In genomic region chr2:26075173-26075572, GRCh38 we compare ENCODE assay signal across 25 cellular contexts. TPM values are rescaled to one million over a fixed set of nuclear protein-coding genes. Genes with fewer than 3 reads are reported as not detected.
A peak's percentile ranks its signal among the peaks of the same experiment; 100 is the strongest.
DNase-seq lines count a peak whose midpoint lies in the region; ATAC-seq, FAIRE-seq and TF ChIP-seq lines count a peak whose summit lies in the region.
"Had no signal": no experiment of that assay in that cellular context is flagged by ENCODE, and none has a peak within 500 bp of the region (broad histone marks: within the 10 kb centered on the region; RNA-seq: fewer than 3 reads in every experiment).

No MANE protein-coding gene starts in this region.

- H3K36me3 Mint-ChIP-seq in progenitor cell of endocrine pancreas (ENCODE audit: insufficient read depth), result peaks cover 12% of the 10 kb centered on the region

- H3K79me2 ChIP-seq in SK-N-SH (ENCODE audit: insufficient read depth), result peaks cover 100% of the 10 kb centered on the region

- H3K27ac ChIP-seq in RWPE2 (ENCODE audit: poor library complexity, severe bottlenecking), result peak overlapping the region; percentile 17
- H3K27ac ChIP-seq in iPS-18a (ENCODE audit: low read length), result no peak overlapping the region
- no peak overlapping the region for H3K27ac ChIP-seq in SK-N-SH (ENCODE audit: low read depth in 2 of 2, low read length in 1 of 2)
- H3K27ac ChIP-seq: BLaER1, epithelial cell of prostate, lower lobe of right lung, right lobe of liver, SJSA1, suprapubic skin had no signal

- peaks cover 85% of the 10 kb centered on the region for H4K20me1 ChIP-seq in SK-N-SH (ENCODE audit: insufficient read depth)

- peak overlapping the region; percentile 91 for H3K27ac Mint-ChIP-seq in progenitor cell of endocrine pancreas
- H3K27ac Mint-ChIP-seq: activated CD8-positive, alpha-beta T cell treated with anti-CD3 and anti-CD28 coated beads, Interleukin-2, amount 10 ng/mL, durations not matched to agents 7 days and 5 days had no signal

- no peak overlapping the region for H2AFZ ChIP-seq in SK-N-SH (ENCODE audit: low read depth)

- ATAC-seq in RWPE2 (ENCODE audit: low read depth), result no peak
- no peak for ATAC-seq in left colon
- ATAC-seq: activated CD8-positive, alpha-beta T cell treated with anti-CD3 and anti-CD28 coated beads, Interleukin-2, amount 10 ng/mL, durations not matched to agents 7 days and 5 days had no signal

- H3K27me3 ChIP-seq in RWPE2 (ENCODE audit: insufficient read depth, poor library complexity, severe bottlenecking) (no peaks in the 10 kb centered on the region), iPS-18a (ENCODE audit: control insufficient read depth, insufficient read depth, low read length) (no peaks in the 10 kb centered on the region), SK-N-SH (ENCODE audit: insufficient read depth) (no peaks in the 10 kb centered on the region)
- H3K27me3 ChIP-seq: BLaER1, right lobe of liver, SJSA1, suprapubic skin had no signal

- TF ChIP-seq POLR2A in GM12891 (IDR thresholded peaks at IDR 0.05; ENCODE audit: low read depth, low read length), result no peak

- no peak overlapping the region for H3K4me3 Mint-ChIP-seq in progenitor cell of endocrine pancreas (ENCODE audit: low read depth)
- H3K4me3 Mint-ChIP-seq: activated CD8-positive, alpha-beta T cell treated with anti-CD3 and anti-CD28 coated beads, Interleukin-2, amount 10 ng/mL, durations not matched to agents 7 days and 5 days had no signal

- H3K4me2 ChIP-seq in SK-N-SH, result no peak overlapping the region
- H3K4me2 ChIP-seq: BLaER1 had no signal

- no peak for DNase-seq in GM12891 (ENCODE audit: insufficient read length, low spot score)
- no peak for DNase-seq in RWPE2 (ENCODE audit: low spot score)
- DNase-seq in progenitor cell of endocrine pancreas (ENCODE audit: low spot score, unreplicated experiment), result no peak
- DNase-seq in left colon, result no peak
- no peak for DNase-seq in effector CD8-positive, alpha-beta T cell (lab: John Stamatoyannopoulos, UW)
- no peak for DNase-seq in SK-N-SH
- DNase-seq: activated CD8-positive, alpha-beta T cell treated with anti-CD3 and anti-CD28 coated beads, Interleukin-2, amount 10 ng/mL, durations not matched to agents 7 days and 5 days; activated gamma-delta T cell treated with Interleukin-2 at 50 U/mL for 16 hours; cerebellar nuclear complex; glutamatergic neuron; KG1; kidney glomerular epithelial cell; lower lobe of right lung; MM.1S; NCI-H2081 treated with DMSO at 0.1 percent for 48 hours; NCI-H345; right lobe of liver; stimulated activated CD4-positive, alpha-beta T cell treated with anti-CD3 and anti-CD28 coated beads, Interleukin-4, amount 100 ng/mL, for 4 hours; stimulated activated naive CD4-positive, alpha-beta T cell; T-helper 1 cell had no signal

- POLR2A ChIA-PET in SK-N-SH (lab: Yijun Ruan, JAX), result no interaction called here

- H3F3A ChIP-seq in SK-N-SH (replicated peaks; ENCODE audit: insufficient read depth), result peaks cover 7% of the 10 kb centered on the region

- CTCF ChIA-PET in SK-N-SH (lab: Yijun Ruan, JAX), result interaction anchor here (0.5 to 8.5 kb wide), 6 partner anchors 12 to 671 kb away, joined by 3 to 65 read pairs (median 4); no protein-coding TSS in a partner anchor

- peaks cover 5% of the 10 kb centered on the region for H3K9me3 ChIP-seq in RWPE2 (ENCODE audit: severe bottlenecking)
- no peaks in the 10 kb centered on the region for H3K9me3 ChIP-seq in iPS-18a (ENCODE audit: control insufficient read depth, low read depth, low read length)
- no peaks in the 10 kb centered on the region for H3K9me3 ChIP-seq in SK-N-SH
- H3K9me3 ChIP-seq: lower lobe of right lung, right lobe of liver, SJSA1, suprapubic skin had no signal

- no peaks in the 10 kb centered on the region for H3K27me3 Mint-ChIP-seq in progenitor cell of endocrine pancreas

- intact Hi-C loops in left colon (cut with DNase I, micrococcal nuclease), result no loop called here

- TF ChIP-seq RAD21 in SK-N-SH (IDR thresholded peaks at IDR 0.05; ENCODE audit: low read length), result no peak

- WGBS in SK-N-SH (ENCODE audit: low lambda C conversion rate), result 98% methylated on average over 1 of the region's 1 CpG

- H3K4me3 ChIP-seq in RWPE2 (ENCODE audit: severe bottlenecking), result no peak overlapping the region
- no peak overlapping the region for H3K4me3 ChIP-seq in iPS-18a (ENCODE audit: low read length)
- H3K4me3 ChIP-seq in SK-N-SH (ENCODE audit: low read depth in 2 of 2, low read length in 1 of 2), result no peak overlapping the region
- H3K4me3 ChIP-seq: BLaER1, lower lobe of right lung, right lobe of liver, SJSA1, suprapubic skin had no signal

- peaks cover 34% of the 10 kb centered on the region for H3K4me1 Mint-ChIP-seq in progenitor cell of endocrine pancreas (ENCODE audit: low read depth)

- H3K4me1 ChIP-seq in RWPE2 (ENCODE audit: insufficient read depth, poor library complexity, severe bottlenecking) (peaks cover 39% of the 10 kb centered on the region), iPS-18a (ENCODE audit: control insufficient read depth, low read depth, low read length) (peaks cover 23% of the 10 kb centered on the region), SK-N-SH (ENCODE audit: control insufficient read depth in 1 of 2, insufficient read depth in 2 of 2, low read depth in 1 of 2, low read length in 1 of 2) (peaks cover 3 to 5% of the 10 kb centered on the region in 2 experiments; a peak in 3 of 4 replicates)

- H3K36me3 ChIP-seq in RWPE2 (ENCODE audit: low read depth) (peaks cover 20% of the 10 kb centered on the region), iPS-18a (ENCODE audit: control insufficient read depth, low read depth, low read length) (no peaks in the 10 kb centered on the region), SK-N-SH (replicated peaks in 1 of 2; ENCODE audit: control insufficient read depth in 1 of 2, insufficient read depth in 2 of 2, low read length in 1 of 2) (peaks cover 0 to 9% of the 10 kb centered on the region in 2 experiments)
- H3K36me3 ChIP-seq: lower lobe of right lung, right lobe of liver, suprapubic skin had no signal

- peaks cover 9% of the 10 kb centered on the region for H3K9me3 Mint-ChIP-seq in progenitor cell of endocrine pancreas (ENCODE audit: low read depth)

- TF ChIP-seq EP300 in SK-N-SH (IDR thresholded peaks at IDR 0.05; ENCODE audit: borderline replicate concordance in 1 of 2, low read depth in 1 of 2, low read length in 1 of 2), result no peak

- H3K9ac ChIP-seq in iPS-18a (ENCODE audit: low read length) (peak overlapping the region; percentile 25), SK-N-SH (no peak overlapping the region)
- H3K9ac ChIP-seq: BLaER1 had no signal

- no peaks in the 10 kb centered on the region for H3K9me2 ChIP-seq in SK-N-SH

- TF ChIP-seq CTCF in RWPE2 (IDR thresholded peaks at IDR 0.05; ENCODE audit: poor library complexity, severe bottlenecking) (no peak), progenitor cell of endocrine pancreas (IDR thresholded peaks at IDR 0.05; ENCODE audit: unreplicated experiment) (peak; percentile 7), SK-N-SH (IDR thresholded peaks at IDR 0.05) (no peak)

- FAIRE-seq in GM12891 (lab: Jason Lieb, UNC), result peak; percentile 40

TF ChIP-seq in GM12891, 5 proteins besides CTCF, POLR2A, EP300 and RAD21:
- no peak for TF ChIP-seq SPI1 (IDR thresholded peaks at IDR 0.05; ENCODE audit: low read depth, low read length)
- no peak for TF ChIP-seq TAF1 (IDR thresholded peaks at IDR 0.05; ENCODE audit: low read depth, low read length)
- no peak for TF ChIP-seq POU2F2 (IDR thresholded peaks at IDR 0.05; ENCODE audit: low read depth, low read length)
- TF ChIP-seq PAX5 (IDR thresholded peaks at IDR 0.05; ENCODE audit: insufficient read depth, low read length, severe bottlenecking), result no peak
- no peak for TF ChIP-seq POLR2AphosphoS5 (IDR thresholded peaks at IDR 0.05; ENCODE audit: low read depth, low read length)

TF ChIP-seq in SK-N-SH, 30 proteins besides CTCF, POLR2A, EP300 and RAD21 (continues in another document):
- TF ChIP-seq FOXJ3 (CRISPR knock-in tag; IDR thresholded peaks at IDR 0.05) (no peak), MEF2A (IDR thresholded peaks at IDR 0.05; ENCODE audit: borderline replicate concordance, low read depth) (no peak), RXRA (IDR thresholded peaks at IDR 0.05; ENCODE audit: borderline replicate concordance, low read depth) (no peak), GATA2 (CRISPR knock-in tag; IDR thresholded peaks at IDR 0.05) (no peak), TCF12 (IDR thresholded peaks at IDR 0.05) (no peak), USF1 (IDR thresholded peaks at IDR 0.05; ENCODE audit: borderline replicate concordance, low read depth) (no peak), IRF3 (IDR thresholded peaks at IDR 0.05; ENCODE audit: low read depth, low read length) (no peak), SMC3 (IDR thresholded peaks at IDR 0.05; ENCODE audit: low read depth, low read length) (no peak), RCOR1 (IDR thresholded peaks at IDR 0.05; ENCODE audit: low read length) (no peak), EZH2phosphoT487 (IDR thresholded peaks at IDR 0.05; ENCODE audit: borderline replicate concordance, low read depth) (no peak), SIN3A (IDR thresholded peaks at IDR 0.05; ENCODE audit: borderline replicate concordance, low read depth, low read length) (no peak), POLR2AphosphoS5 (IDR thresholded peaks at IDR 0.05; ENCODE audit: low read depth, low read length) (no peak)

RNA-seq across cellular contexts. Expression of gene RAB10, which starts 41.3 kb away (rescaled TPM):
- 38.2 TPM for polyA plus RNA-seq in GM12891 (2012; ENCODE audit: low read depth, missing spikeins)
- total RNA-seq in progenitor cell of endocrine pancreas (106 and 114 TPM in 2 replicates), left colon (100 to 1,000 TPM; 171 to 173 TPM)
- 47.5 and 57.5 TPM in 2 replicates for polyA plus RNA-seq in SK-N-SH (2012; rRNA removed)
- polyA plus RNA-seq in SK-N-SH (2012; cell fraction: cytosol; rRNA removed), result 67.5 and 114 TPM in 2 replicates
- 40.9 and 56.5 TPM in 2 replicates for polyA plus RNA-seq in SK-N-SH (2012; cell fraction: nucleus; rRNA removed)
